Comparison of ENCODE assay signal across 8 cellular contexts in the genomic region with DNA sequence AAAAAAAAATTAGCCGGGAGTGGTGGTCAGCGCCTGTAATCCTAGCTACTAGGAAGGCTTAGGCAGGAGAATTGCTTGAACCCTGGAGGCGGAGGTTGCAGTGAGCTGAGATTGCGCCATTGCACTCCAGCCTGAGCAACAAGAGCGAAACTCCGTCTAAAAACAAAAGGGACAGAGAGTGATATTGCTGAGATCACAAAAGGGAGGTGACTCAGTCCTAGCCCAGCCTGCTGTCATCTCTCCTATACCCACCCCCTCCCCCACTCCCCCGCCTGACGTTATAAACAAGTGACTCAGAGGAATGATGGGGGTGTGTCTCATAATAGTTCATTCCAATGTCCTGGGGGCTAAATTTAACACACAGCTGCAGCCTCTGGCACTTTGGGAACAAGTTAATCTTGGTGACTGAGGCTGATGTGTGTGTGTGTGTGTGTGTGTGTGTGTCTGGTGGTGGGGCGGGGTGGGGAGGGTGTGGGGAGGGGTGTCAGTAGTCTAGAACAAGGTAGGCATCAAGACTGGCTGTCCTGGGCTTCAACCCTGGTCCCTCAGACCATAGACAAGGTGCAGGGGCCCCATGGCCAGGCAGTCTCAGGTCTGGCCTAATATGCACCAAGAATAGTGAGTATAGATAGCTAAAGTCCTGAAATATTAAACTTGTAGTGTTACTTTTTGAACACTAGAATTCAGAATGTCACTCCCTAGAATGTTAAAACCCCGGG. TPM values are rescaled to one million over a fixed set of nuclear protein-coding genes. Genes with fewer than 3 reads are reported as not detected.
DNase-seq lines count a peak whose midpoint lies in the region; ATAC-seq and TF ChIP-seq lines count a peak whose summit lies in the region.

No MANE protein-coding gene starts in this region.

- DNase-seq in AG10803 (ENCODE audit: low read depth) = peak; percentile 93
- peak; percentile 93 for DNase-seq in LHCN-M2 (ENCODE audit: low read depth)
- peak; percentile 87 for DNase-seq in adipocyte (ENCODE audit: low read depth)
- peak; percentile 68 to 79 (median 76) for DNase-seq in right cardiac atrium
- peak; percentile 56 to 57 for DNase-seq in stimulated activated CD4-positive, alpha-beta T cell treated with anti-CD3 and anti-CD28 coated beads, Interleukin-2, amount 100 ng/mL, for 24 hours
- DNase-seq in NCI-H1417 treated with DMSO at 0.1 percent for 48 hours (lab: John Stamatoyannopoulos, UW) = no peak
- no peak for DNase-seq in NCI-H1048 (lab: John Stamatoyannopoulos, UW)

- H3K9me3 ChIP-seq in adipocyte (ENCODE audit: control insufficient read depth, low read length) (no peaks in the 10 kb centered on the region), right cardiac atrium (ENCODE audit: control insufficient read depth, low read length) (no peaks in the 10 kb centered on the region)

- H3K36me3 ChIP-seq in adipocyte (ENCODE audit: control insufficient read depth, insufficient read depth, low read length, severe bottlenecking) = no peaks in the 10 kb centered on the region

- 49% methylated on average over 10 of the region's 10 CpGs for WGBS in right cardiac atrium

- no peak for TF ChIP-seq CTCF in AG10803 (conservative IDR thresholded peaks at IDR 0.05; ENCODE audit: low read length)

- no peak overlapping the region for H3K9ac ChIP-seq in adipocyte (ENCODE audit: low read length)

- H3K27me3 ChIP-seq in adipocyte (replicated peaks; ENCODE audit: control insufficient read depth, insufficient read depth, low read length) (peaks cover 16% of the 10 kb centered on the region), right cardiac atrium (ENCODE audit: control insufficient read depth, insufficient read depth) (no peaks in the 10 kb centered on the region)

- peak overlapping the region; percentile 49 for H3K27ac ChIP-seq in right cardiac atrium (ENCODE audit: low read length)

- ATAC-seq in right cardiac atrium = peak; percentile 85 to 88
- no peak for ATAC-seq in HG03469 (IDR thresholded peaks at IDR 0.05; ENCODE audit: unreplicated experiment)

- no peak overlapping the region for H3K4me3 ChIP-seq in AG10803 (ENCODE audit: low read length)
- no peak overlapping the region for H3K4me3 ChIP-seq in adipocyte (ENCODE audit: low read length)
- no peak overlapping the region for H3K4me3 ChIP-seq in right cardiac atrium (ENCODE audit: low read length)

- intact Hi-C loops in right cardiac atrium (cut with DNase I) = no loop called here

- peaks cover 29% of the 10 kb centered on the region for H3K4me1 ChIP-seq in adipocyte (ENCODE audit: control insufficient read depth, insufficient read depth, low read length)
- no peaks in the 10 kb centered on the region for H3K4me1 ChIP-seq in right cardiac atrium (ENCODE audit: control insufficient read depth, insufficient read depth, low read length)

RNA-seq across cellular contexts. Expression of a gene that starts 1.3 kb away (rescaled TPM):
- 0.06 TPM in 1 of 2 replicates, not detected in the other for total RNA-seq in LHCN-M2 (2014; rRNA removed)
- polyA plus RNA-seq in LHCN-M2 (2012) = 0.04 TPM
- 1 to 10 TPM in 1 of 4 donors, under 1 TPM in 3; 0.09 to 1.6 (median 0.40) TPM for total RNA-seq in right cardiac atrium
- polyA plus RNA-seq in right cardiac atrium = 0.29 TPM

RNA-seq across cellular contexts. Expression of a gene that starts 18.6 kb away (rescaled TPM):
- not detected in 2 replicates for total RNA-seq in LHCN-M2 (2014; rRNA removed)
- polyA plus RNA-seq in LHCN-M2 (2012) = not detected
- 100 to 1,000 TPM; 480 to 768 (median 570) TPM for total RNA-seq in right cardiac atrium
- 622 TPM for polyA plus RNA-seq in right cardiac atrium

RNA-seq across cellular contexts. Expression of a gene that starts 30.5 kb away (rescaled TPM):
- total RNA-seq in LHCN-M2 (2014; rRNA removed) = 28.9 and 33.2 TPM in 2 replicates
- 30.1 TPM for polyA plus RNA-seq in LHCN-M2 (2012)
- 100 to 1,000 TPM; 100 to 141 (median 118) TPM for total RNA-seq in right cardiac atrium
- 99.5 TPM for polyA plus RNA-seq in right cardiac atrium

Comparison
In these comparisons a context has a peak if more than half of its experiments do, and no peak if none do; other contexts are left out.
1. DNase-seq: peak in AG10803 (single experiment), LHCN-M2 (single experiment), adipocyte (single experiment), right cardiac atrium (3 of 3) and stimulated activated CD4-positive, alpha-beta T cell treated with anti-CD3 and anti-CD28 coated beads, Interleukin-2, amount 100 ng/mL, for 24 hours (2 of 2); none in NCI-H1417 treated with DMSO at 0.1 percent for 48 hours (single experiment) and NCI-H1048 (single experiment).
2. RNA of a gene that starts 18.6 kb away (total RNA-seq): 480 to 768 TPM in right cardiac atrium; not detected in LHCN-M2; every median in the first group is over 100 times any median in the second.